Comparison of ENCODE assay signal across 6 cellular contexts in the genomic region with DNA sequence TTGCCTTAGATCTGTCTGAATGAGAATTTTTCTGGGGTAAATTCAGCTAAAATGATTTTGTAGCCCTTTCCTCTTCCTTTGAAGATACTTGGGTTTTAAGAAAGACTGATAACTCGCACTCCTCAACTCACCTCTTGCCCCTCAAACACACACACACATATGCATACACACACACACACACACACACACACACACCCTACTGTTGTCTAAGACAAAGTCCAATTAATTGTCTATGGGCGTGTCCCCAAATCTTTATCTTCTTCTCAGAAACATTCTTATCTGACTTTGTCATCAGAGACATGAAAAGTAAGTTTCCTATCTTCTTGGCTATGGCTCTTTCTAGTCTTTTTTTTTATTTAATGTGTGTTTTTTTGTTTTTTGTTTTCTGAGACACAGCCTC.
"Had no signal": no experiment of that assay in that cellular context is flagged by ENCODE, and none has a peak within 500 bp of the region (broad histone marks: within the 10 kb centered on the region; RNA-seq: fewer than 3 reads in every experiment).

No MANE protein-coding gene starts in this region.

- H3K4me1 Mint-ChIP-seq: IgD-negative memory B cell had no signal

- H3K4me3 ChIP-seq: GM23248 had no signal

- H2AFZ ChIP-seq: GM23248 had no signal

- H3K27ac Mint-ChIP-seq: H9, IgD-negative memory B cell had no signal

- H3K9me3 Mint-ChIP-seq: H9, IgD-negative memory B cell had no signal

- H3K36me3 Mint-ChIP-seq: IgD-negative memory B cell had no signal

- H3K9ac ChIP-seq: GM23248 had no signal

- ATAC-seq: HepG2 had no signal

- H3K27ac ChIP-seq: GM23248, HL-60 had no signal

- H3K4me3 Mint-ChIP-seq: H9, IgD-negative memory B cell had no signal

- DNase-seq: GM23248, H9, HCEC 1CT had no signal
